Comparison of ENCODE assay signal across 22 cellular contexts in genomic region chr2:23204650-23205049, GRCh38.
"Had no signal": no experiment of that assay in that cellular context is flagged by ENCODE, and none has a peak within 500 bp of the region (broad histone marks: within the 10 kb centered on the region; RNA-seq: fewer than 3 reads in every experiment).

No MANE protein-coding gene starts in this region.

- H3K36me3 Mint-ChIP-seq: IgD-negative memory B cell had no signal

- H3K27ac Mint-ChIP-seq: IgD-negative memory B cell had no signal

- H3K4me1 Mint-ChIP-seq: IgD-negative memory B cell had no signal

- H3K4me1 ChIP-seq: SJCRH30 had no signal

- H3K36me3 ChIP-seq: SJCRH30 had no signal

- H3K27ac ChIP-seq: HL-60, KMS-11, SJCRH30, SK-N-MC had no signal

- ATAC-seq: K562 had no signal

- H3K27me3 ChIP-seq: SJCRH30 had no signal

- H3K4me3 ChIP-seq: K562, SJCRH30, SK-N-MC had no signal

- H3K4me3 Mint-ChIP-seq: IgD-negative memory B cell had no signal

- DNase-seq: Kasumi-1, MM.1S, NCI-H1092 treated with DMSO at 0.1 percent for 48 hours, NCI-H1436, NCI-H187, NCI-H2029, NCI-H2081 treated with DMSO at 0.1 percent for 48 hours, NCI-H2171, NCI-H226, NCI-H446, NCI-H510A, NCI-H524 treated with DMSO at 0.1 percent for 48 hours, NCI-H69, NCI-H774, RPMI8226, SHP77 treated with DMSO at 0.1 percent for 48 hours, SJCRH30 had no signal
